Comparison of ENCODE assay signal across 14 cellular contexts in genomic region chr18:22964116-22964515, GRCh38.
"Had no signal": no experiment of that assay in that cellular context is flagged by ENCODE, and none has a peak within 500 bp of the region (broad histone marks: within the 10 kb centered on the region; RNA-seq: fewer than 3 reads in every experiment).

No MANE protein-coding gene starts in this region.

- H3K27me3 Mint-ChIP-seq: activated CD4-positive, alpha-beta memory T cell treated with anti-CD3 and anti-CD28 coated beads for 36 hours; activated CD8-positive, alpha-beta memory T cell treated with anti-CD3 and anti-CD28 coated beads, Interleukin-2, amount 10 ng/mL, durations not matched to agents 7 days and 5 days; naive B cell had no signal

- H3K4me1 Mint-ChIP-seq: activated CD8-positive, alpha-beta memory T cell treated with anti-CD3 and anti-CD28 coated beads, Interleukin-2, amount 10 ng/mL, durations not matched to agents 7 days and 5 days; naive B cell; stimulated activated effector memory CD8-positive, alpha-beta T cell treated with anti-CD3 and anti-CD28 coated beads, Interleukin-12 subunit alpha, Interleukin-12 subunit beta, amount 100 ng/mL, for 72 hours had no signal

- H3K27ac ChIP-seq: pancreas, tibial artery, vagina had no signal

- H3K36me3 ChIP-seq: pancreas, tibial artery, vagina had no signal

- H3K27me3 ChIP-seq: pancreas, tibial artery, vagina had no signal

- H3K27ac Mint-ChIP-seq: activated CD4-positive, alpha-beta memory T cell treated with anti-CD3 and anti-CD28 coated beads for 36 hours; activated CD8-positive, alpha-beta memory T cell treated with anti-CD3 and anti-CD28 coated beads, Interleukin-2, amount 10 ng/mL, durations not matched to agents 7 days and 5 days; activated naive CD4-positive, alpha-beta T cell treated with anti-CD3 and anti-CD28 coated beads, Interleukin-2, amount 50 U/mL, for 72 hours; stimulated activated effector memory CD8-positive, alpha-beta T cell treated with anti-CD3 and anti-CD28 coated beads, Interleukin-12 subunit alpha, Interleukin-12 subunit beta, amount 100 ng/mL, for 72 hours had no signal

- H3K4me3 ChIP-seq: pancreas, tibial artery, vagina had no signal

- H3K4me3 Mint-ChIP-seq: activated CD4-positive, alpha-beta memory T cell treated with anti-CD3 and anti-CD28 coated beads for 36 hours; activated CD8-positive, alpha-beta memory T cell treated with anti-CD3 and anti-CD28 coated beads, Interleukin-2, amount 10 ng/mL, durations not matched to agents 7 days and 5 days; naive B cell; stimulated activated effector memory CD8-positive, alpha-beta T cell treated with anti-CD3 and anti-CD28 coated beads, Interleukin-12 subunit alpha, Interleukin-12 subunit beta, amount 100 ng/mL, for 72 hours had no signal

- DNase-seq: activated CD4-positive, alpha-beta memory T cell treated with anti-CD3 and anti-CD28 coated beads for 36 hours; activated CD4-positive, CD25-positive, alpha-beta regulatory T cell treated with anti-CD3 and anti-CD28 coated beads, Interleukin-2, amount 50 U/mL, for 72 hours; activated CD8-positive, alpha-beta memory T cell treated with anti-CD3 and anti-CD28 coated beads, Interleukin-2, amount 10 ng/mL, durations not matched to agents 7 days and 5 days; activated effector memory CD4-positive, alpha-beta T cell treated with Interleukin-2 at 50 U/mL for 16 hours; activated T-cell treated with anti-CD3 and anti-CD28 coated beads, Interleukin-2, amount 50 U/mL, for 1 hour; anterior cingulate cortex; erythroblast; left colon; naive B cell; pancreas; tibial artery had no signal

- H3K9me3 Mint-ChIP-seq: activated CD4-positive, alpha-beta memory T cell treated with anti-CD3 and anti-CD28 coated beads for 36 hours; activated naive CD4-positive, alpha-beta T cell treated with anti-CD3 and anti-CD28 coated beads, Interleukin-2, amount 50 U/mL, for 72 hours; naive B cell; stimulated activated effector memory CD8-positive, alpha-beta T cell treated with anti-CD3 and anti-CD28 coated beads, Interleukin-12 subunit alpha, Interleukin-12 subunit beta, amount 100 ng/mL, for 72 hours had no signal

- H3K9me3 ChIP-seq: pancreas, tibial artery, vagina had no signal

- FAIRE-seq: pancreas had no signal

- H3K4me1 ChIP-seq: pancreas, tibial artery, vagina had no signal
